In genomic region chr17:49789278-49789578, GRCh38 we compare ENCODE assay signal across 1 cellular context.
TF ChIP-seq lines count a peak whose summit lies in the region.

No MANE protein-coding gene starts in this region.

TF ChIP-seq in GM23338, 12 proteins besides CTCF, POLR2A, EP300 and RAD21 (continued from another document):
- TF ChIP-seq, protein P1, sequence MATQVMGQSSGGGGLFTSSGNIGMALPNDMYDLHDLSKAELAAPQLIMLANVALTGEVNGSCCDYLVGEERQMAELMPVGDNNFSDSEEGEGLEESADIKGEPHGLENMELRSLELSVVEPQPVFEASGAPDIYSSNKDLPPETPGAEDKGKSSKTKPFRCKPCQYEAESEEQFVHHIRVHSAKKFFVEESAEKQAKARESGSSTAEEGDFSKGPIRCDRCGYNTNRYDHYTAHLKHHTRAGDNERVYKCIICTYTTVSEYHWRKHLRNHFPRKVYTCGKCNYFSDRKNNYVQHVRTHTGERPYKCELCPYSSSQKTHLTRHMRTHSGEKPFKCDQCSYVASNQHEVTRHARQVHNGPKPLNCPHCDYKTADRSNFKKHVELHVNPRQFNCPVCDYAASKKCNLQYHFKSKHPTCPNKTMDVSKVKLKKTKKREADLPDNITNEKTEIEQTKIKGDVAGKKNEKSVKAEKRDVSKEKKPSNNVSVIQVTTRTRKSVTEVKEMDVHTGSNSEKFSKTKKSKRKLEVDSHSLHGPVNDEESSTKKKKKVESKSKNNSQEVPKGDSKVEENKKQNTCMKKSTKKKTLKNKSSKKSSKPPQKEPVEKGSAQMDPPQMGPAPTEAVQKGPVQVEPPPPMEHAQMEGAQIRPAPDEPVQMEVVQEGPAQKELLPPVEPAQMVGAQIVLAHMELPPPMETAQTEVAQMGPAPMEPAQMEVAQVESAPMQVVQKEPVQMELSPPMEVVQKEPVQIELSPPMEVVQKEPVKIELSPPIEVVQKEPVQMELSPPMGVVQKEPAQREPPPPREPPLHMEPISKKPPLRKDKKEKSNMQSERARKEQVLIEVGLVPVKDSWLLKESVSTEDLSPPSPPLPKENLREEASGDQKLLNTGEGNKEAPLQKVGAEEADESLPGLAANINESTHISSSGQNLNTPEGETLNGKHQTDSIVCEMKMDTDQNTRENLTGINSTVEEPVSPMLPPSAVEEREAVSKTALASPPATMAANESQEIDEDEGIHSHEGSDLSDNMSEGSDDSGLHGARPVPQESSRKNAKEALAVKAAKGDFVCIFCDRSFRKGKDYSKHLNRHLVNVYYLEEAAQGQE (IDR thresholded peaks at IDR 0.05; ENCODE audit: unreplicated experiment) = no peak
- no peak for TF ChIP-seq JUNB (IDR thresholded peaks at IDR 0.05; ENCODE audit: unreplicated experiment)
- TF ChIP-seq, protein P2, sequence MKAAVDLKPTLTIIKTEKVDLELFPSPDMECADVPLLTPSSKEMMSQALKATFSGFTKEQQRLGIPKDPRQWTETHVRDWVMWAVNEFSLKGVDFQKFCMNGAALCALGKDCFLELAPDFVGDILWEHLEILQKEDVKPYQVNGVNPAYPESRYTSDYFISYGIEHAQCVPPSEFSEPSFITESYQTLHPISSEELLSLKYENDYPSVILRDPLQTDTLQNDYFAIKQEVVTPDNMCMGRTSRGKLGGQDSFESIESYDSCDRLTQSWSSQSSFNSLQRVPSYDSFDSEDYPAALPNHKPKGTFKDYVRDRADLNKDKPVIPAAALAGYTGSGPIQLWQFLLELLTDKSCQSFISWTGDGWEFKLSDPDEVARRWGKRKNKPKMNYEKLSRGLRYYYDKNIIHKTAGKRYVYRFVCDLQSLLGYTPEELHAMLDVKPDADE (IDR thresholded peaks at IDR 0.05) = no peak
